In genomic region chr17:35879748-35880654, GRCh38 we compare ENCODE assay signal across 3 cellular contexts.
TF ChIP-seq lines count a peak whose summit lies in the region.

Gene CCL5, minus strand, starts transcription at chr17:35880360.

TF ChIP-seq in SK-N-SH, 30 proteins besides CTCF, POLR2A, EP300 and RAD21 (continued from another document):
- TF ChIP-seq, protein P1, sequence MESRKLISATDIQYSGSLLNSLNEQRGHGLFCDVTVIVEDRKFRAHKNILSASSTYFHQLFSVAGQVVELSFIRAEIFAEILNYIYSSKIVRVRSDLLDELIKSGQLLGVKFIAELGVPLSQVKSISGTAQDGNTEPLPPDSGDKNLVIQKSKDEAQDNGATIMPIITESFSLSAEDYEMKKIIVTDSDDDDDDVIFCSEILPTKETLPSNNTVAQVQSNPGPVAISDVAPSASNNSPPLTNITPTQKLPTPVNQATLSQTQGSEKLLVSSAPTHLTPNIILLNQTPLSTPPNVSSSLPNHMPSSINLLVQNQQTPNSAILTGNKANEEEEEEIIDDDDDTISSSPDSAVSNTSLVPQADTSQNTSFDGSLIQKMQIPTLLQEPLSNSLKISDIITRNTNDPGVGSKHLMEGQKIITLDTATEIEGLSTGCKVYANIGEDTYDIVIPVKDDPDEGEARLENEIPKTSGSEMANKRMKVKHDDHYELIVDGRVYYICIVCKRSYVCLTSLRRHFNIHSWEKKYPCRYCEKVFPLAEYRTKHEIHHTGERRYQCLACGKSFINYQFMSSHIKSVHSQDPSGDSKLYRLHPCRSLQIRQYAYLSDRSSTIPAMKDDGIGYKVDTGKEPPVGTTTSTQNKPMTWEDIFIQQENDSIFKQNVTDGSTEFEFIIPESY (IDR thresholded peaks at IDR 0.05; ENCODE audit: borderline replicate concordance, low read depth): no peak

TF ChIP-seq in SK-N-SH treated with all-trans-retinoic acid at 6 μM for 48 hours, 23 proteins besides CTCF, POLR2A, EP300 and RAD21 (continued from another document):
- TF ChIP-seq, protein P2, sequence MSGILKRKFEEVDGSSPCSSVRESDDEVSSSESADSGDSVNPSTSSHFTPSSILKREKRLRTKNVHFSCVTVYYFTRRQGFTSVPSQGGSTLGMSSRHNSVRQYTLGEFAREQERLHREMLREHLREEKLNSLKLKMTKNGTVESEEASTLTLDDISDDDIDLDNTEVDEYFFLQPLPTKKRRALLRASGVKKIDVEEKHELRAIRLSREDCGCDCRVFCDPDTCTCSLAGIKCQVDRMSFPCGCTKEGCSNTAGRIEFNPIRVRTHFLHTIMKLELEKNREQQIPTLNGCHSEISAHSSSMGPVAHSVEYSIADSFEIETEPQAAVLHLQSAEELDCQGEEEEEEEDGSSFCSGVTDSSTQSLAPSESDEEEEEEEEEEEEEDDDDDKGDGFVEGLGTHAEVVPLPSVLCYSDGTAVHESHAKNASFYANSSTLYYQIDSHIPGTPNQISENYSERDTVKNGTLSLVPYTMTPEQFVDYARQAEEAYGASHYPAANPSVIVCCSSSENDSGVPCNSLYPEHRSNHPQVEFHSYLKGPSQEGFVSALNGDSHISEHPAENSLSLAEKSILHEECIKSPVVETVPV (CRISPR knock-in tag; IDR thresholded peaks at IDR 0.05): no peak
- no peak for TF ChIP-seq ESRRG (CRISPR knock-in tag; IDR thresholded peaks at IDR 0.05)
- no peak for TF ChIP-seq GLIS3 (CRISPR knock-in tag; IDR thresholded peaks at IDR 0.05)

TF ChIP-seq in GM12878, 131 proteins besides CTCF, POLR2A, EP300 and RAD21 (continued from another document):
- peak; percentile 74; the same call in 1 of the 2 replicates for TF ChIP-seq ZBED1 (IDR thresholded peaks at IDR 0.05; ENCODE audit: borderline replicate concordance)
- TF ChIP-seq PML (IDR thresholded peaks at IDR 0.05; ENCODE audit: low read length): peak; percentile 94; the same call in 1 of the 2 replicates
- TF ChIP-seq, protein P3, sequence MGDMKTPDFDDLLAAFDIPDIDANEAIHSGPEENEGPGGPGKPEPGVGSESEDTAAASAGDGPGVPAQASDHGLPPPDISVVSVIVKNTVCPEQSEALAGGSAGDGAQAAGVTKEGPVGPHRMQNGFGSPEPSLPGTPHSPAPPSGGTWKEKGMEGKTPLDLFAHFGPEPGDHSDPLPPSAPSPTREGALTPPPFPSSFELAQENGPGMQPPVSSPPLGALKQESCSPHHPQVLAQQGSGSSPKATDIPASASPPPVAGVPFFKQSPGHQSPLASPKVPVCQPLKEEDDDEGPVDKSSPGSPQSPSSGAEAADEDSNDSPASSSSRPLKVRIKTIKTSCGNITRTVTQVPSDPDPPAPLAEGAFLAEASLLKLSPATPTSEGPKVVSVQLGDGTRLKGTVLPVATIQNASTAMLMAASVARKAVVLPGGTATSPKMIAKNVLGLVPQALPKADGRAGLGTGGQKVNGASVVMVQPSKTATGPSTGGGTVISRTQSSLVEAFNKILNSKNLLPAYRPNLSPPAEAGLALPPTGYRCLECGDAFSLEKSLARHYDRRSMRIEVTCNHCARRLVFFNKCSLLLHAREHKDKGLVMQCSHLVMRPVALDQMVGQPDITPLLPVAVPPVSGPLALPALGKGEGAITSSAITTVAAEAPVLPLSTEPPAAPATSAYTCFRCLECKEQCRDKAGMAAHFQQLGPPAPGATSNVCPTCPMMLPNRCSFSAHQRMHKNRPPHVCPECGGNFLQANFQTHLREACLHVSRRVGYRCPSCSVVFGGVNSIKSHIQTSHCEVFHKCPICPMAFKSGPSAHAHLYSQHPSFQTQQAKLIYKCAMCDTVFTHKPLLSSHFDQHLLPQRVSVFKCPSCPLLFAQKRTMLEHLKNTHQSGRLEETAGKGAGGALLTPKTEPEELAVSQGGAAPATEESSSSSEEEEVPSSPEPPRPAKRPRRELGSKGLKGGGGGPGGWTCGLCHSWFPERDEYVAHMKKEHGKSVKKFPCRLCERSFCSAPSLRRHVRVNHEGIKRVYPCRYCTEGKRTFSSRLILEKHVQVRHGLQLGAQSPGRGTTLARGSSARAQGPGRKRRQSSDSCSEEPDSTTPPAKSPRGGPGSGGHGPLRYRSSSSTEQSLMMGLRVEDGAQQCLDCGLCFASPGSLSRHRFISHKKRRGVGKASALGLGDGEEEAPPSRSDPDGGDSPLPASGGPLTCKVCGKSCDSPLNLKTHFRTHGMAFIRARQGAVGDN (IDR thresholded peaks at IDR 0.05): peak; percentile 81
- peak; percentile 59; the same call in 1 of the 2 replicates for TF ChIP-seq DPF2 (IDR thresholded peaks at IDR 0.05)
- TF ChIP-seq ZSCAN29 (IDR thresholded peaks at IDR 0.05): no peak
- TF ChIP-seq KLF5 (IDR thresholded peaks at IDR 0.05; ENCODE audit: partially characterized antibody): no peak
- TF ChIP-seq ZNF274 (IDR thresholded peaks at IDR 0.05; ENCODE audit: insufficient read depth, insufficient read length): no peak
- TF ChIP-seq TBL1XR1 (IDR thresholded peaks at IDR 0.05; ENCODE audit: low read depth, low read length): peak; percentile 16; the same call in 1 of the 2 replicates
- TF ChIP-seq FOXM1 (IDR thresholded peaks at IDR 0.05; ENCODE audit: low read depth, low read length): peak; percentile 41; the same call in 1 of the 2 replicates
- peak in 1 of 2 experiments; percentile 4; a peak in 1 of 4 replicates for TF ChIP-seq SRF (IDR thresholded peaks at IDR 0.05; ENCODE audit: low read depth in 2 of 2, low read length in 2 of 2)
- TF ChIP-seq MXI1 (IDR thresholded peaks at IDR 0.05; ENCODE audit: low read depth, low read length): peak; percentile 85; the same call in 1 of the 2 replicates
- peak; percentile 52; the same call in 1 of the 2 replicates for TF ChIP-seq TAF1 (IDR thresholded peaks at IDR 0.05; ENCODE audit: borderline replicate concordance, low read depth, low read length)
- peak; percentile 56; the same call in 1 of the 2 replicates for TF ChIP-seq TCF3 (IDR thresholded peaks at IDR 0.05; ENCODE audit: borderline replicate concordance, insufficient read depth, low read depth, low read length)
- peak; percentile 84 for TF ChIP-seq SMAD1 (IDR thresholded peaks at IDR 0.05; ENCODE audit: low read depth, partially characterized antibody)
- TF ChIP-seq POLR2AphosphoS5 (IDR thresholded peaks at IDR 0.05; ENCODE audit: low read length): peak; percentile 98
- TF ChIP-seq RELB (IDR thresholded peaks at IDR 0.05; ENCODE audit: low read depth): peak; percentile 95
- TF ChIP-seq, protein P4, sequence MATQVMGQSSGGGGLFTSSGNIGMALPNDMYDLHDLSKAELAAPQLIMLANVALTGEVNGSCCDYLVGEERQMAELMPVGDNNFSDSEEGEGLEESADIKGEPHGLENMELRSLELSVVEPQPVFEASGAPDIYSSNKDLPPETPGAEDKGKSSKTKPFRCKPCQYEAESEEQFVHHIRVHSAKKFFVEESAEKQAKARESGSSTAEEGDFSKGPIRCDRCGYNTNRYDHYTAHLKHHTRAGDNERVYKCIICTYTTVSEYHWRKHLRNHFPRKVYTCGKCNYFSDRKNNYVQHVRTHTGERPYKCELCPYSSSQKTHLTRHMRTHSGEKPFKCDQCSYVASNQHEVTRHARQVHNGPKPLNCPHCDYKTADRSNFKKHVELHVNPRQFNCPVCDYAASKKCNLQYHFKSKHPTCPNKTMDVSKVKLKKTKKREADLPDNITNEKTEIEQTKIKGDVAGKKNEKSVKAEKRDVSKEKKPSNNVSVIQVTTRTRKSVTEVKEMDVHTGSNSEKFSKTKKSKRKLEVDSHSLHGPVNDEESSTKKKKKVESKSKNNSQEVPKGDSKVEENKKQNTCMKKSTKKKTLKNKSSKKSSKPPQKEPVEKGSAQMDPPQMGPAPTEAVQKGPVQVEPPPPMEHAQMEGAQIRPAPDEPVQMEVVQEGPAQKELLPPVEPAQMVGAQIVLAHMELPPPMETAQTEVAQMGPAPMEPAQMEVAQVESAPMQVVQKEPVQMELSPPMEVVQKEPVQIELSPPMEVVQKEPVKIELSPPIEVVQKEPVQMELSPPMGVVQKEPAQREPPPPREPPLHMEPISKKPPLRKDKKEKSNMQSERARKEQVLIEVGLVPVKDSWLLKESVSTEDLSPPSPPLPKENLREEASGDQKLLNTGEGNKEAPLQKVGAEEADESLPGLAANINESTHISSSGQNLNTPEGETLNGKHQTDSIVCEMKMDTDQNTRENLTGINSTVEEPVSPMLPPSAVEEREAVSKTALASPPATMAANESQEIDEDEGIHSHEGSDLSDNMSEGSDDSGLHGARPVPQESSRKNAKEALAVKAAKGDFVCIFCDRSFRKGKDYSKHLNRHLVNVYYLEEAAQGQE (IDR thresholded peaks at IDR 0.05; ENCODE audit: low read depth, low read length): no peak
- TF ChIP-seq POLR2AphosphoS2 (IDR thresholded peaks at IDR 0.05; ENCODE audit: low read depth, low read length): peak; percentile 77; the same call in 1 of the 2 replicates
- peak; percentile 58 for TF ChIP-seq BACH1 (IDR thresholded peaks at IDR 0.05; ENCODE audit: borderline replicate concordance)
- TF ChIP-seq JUNB (IDR thresholded peaks at IDR 0.05): peak; percentile 75
- peak; percentile 28; the same call in 1 of the 2 replicates for TF ChIP-seq PAX5 (IDR thresholded peaks at IDR 0.05; ENCODE audit: borderline replicate concordance, low read depth, low read length)
- TF ChIP-seq RUNX3 (IDR thresholded peaks at IDR 0.05; ENCODE audit: low read length): peak; percentile 71
- no peak for TF ChIP-seq ZNF24 (IDR thresholded peaks at IDR 0.05)
